Comparison of ENCODE assay signal across 9 cellular contexts in genomic region chr16:29745853-29746345, GRCh38. TPM values are rescaled to one million over a fixed set of nuclear protein-coding genes. Genes with fewer than 3 reads are reported as not detected.
DNase-seq lines count a peak whose midpoint lies in the region; ATAC-seq, FAIRE-seq and TF ChIP-seq lines count a peak whose summit lies in the region.
"Had no signal": no experiment of that assay in that cellular context is flagged by ENCODE, and none has a peak within 500 bp of the region (broad histone marks: within the 10 kb centered on the region; RNA-seq: fewer than 3 reads in every experiment).

A gene with protein sequence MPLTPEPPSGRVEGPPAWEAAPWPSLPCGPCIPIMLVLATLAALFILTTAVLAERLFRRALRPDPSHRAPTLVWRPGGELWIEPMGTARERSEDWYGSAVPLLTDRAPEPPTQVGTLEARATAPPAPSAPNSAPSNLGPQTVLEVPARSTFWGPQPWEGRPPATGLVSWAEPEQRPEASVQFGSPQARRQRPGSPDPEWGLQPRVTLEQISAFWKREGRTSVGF (minus strand): TSS chr16:29745990. CDS start chr16:29744951, 1,039 bp downstream.

- no peak for TF ChIP-seq POLR2A in HepG2 (IDR thresholded peaks at IDR 0.05; ENCODE audit: insufficient read depth in 1 of 2, low read depth in 2 of 2, low read length in 2 of 2)

- TF ChIP-seq EP300 in HepG2 (IDR thresholded peaks at IDR 0.05; ENCODE audit: low read depth in 2 of 2, low read length in 2 of 2) (no peak), HepG2 (CRISPR knock-in tag; IDR thresholded peaks at IDR 0.05; ENCODE audit: borderline replicate concordance) (no peak), SK-N-SH (IDR thresholded peaks at IDR 0.05; ENCODE audit: borderline replicate concordance in 1 of 2, low read depth in 1 of 2, low read length in 1 of 2) (no peak)

- DNase-seq in HepG2 (ENCODE audit: low spot score) (no peak), KG1 (lab: John Stamatoyannopoulos, UW) (peak; percentile 93), frontal cortex (ENCODE audit: low spot score in 2 of 2) (peak; percentile 37 to 44), NCI-H146 (lab: John Stamatoyannopoulos, UW) (no peak), SK-N-SH (no peak)
- DNase-seq in activated CD4-positive, alpha-beta T cell treated with anti-CD3 and anti-CD28 coated beads, Interleukin-2, amount 50 U/mL, for 48 hours = peak; percentile 86 to 90
- DNase-seq in stimulated activated CD4-positive, alpha-beta T cell treated with anti-CD3 and anti-CD28 coated beads, Interleukin-2, amount 100 ng/mL, for 24 hours = peak; percentile 83 to 84

- H3K36me3 ChIP-seq in liver (ENCODE audit: control insufficient read depth in 4 of 4, insufficient read depth in 3 of 4, low read depth in 1 of 4, low read length in 3 of 4) (no peaks in the 10 kb centered on the region), HepG2 (replicated peaks in 1 of 2; ENCODE audit: control insufficient read depth in 1 of 2, insufficient read depth in 2 of 2, low read length in 2 of 2) (no peaks in the 10 kb centered on the region), SK-N-SH (replicated peaks in 1 of 2; ENCODE audit: control insufficient read depth in 1 of 2, insufficient read depth in 2 of 2, low read length in 1 of 2) (no peaks in the 10 kb centered on the region)

- no peaks in the 10 kb centered on the region for H3K9me2 ChIP-seq in SK-N-SH

- TF ChIP-seq CTCF in liver (IDR thresholded peaks at IDR 0.05; ENCODE audit: low read depth, low read length, missing input control) = no peak
- TF ChIP-seq CTCF in HepG2 (CRISPR knock-in tag; IDR thresholded peaks at IDR 0.05) = no peak
- TF ChIP-seq CTCF in SK-N-SH (IDR thresholded peaks at IDR 0.05) = no peak

- H3K4me2 ChIP-seq in HepG2 (ENCODE audit: low read depth, low read length) (no peak within 1 kb of the TSS), SK-N-SH (no peak within 1 kb of the TSS)

- intact Hi-C loops in HepG2 (cut with micrococcal nuclease; ENCODE audit: unreplicated experiment) = no loop called here

- H2AFZ ChIP-seq in HepG2 (ENCODE audit: low read length) (no peak within 1 kb of the TSS), SK-N-SH (ENCODE audit: low read depth) (no peak within 1 kb of the TSS)

- no peak for ATAC-seq in HepG2

- H3K9ac ChIP-seq in liver (ENCODE audit: low read depth in 1 of 2, low read length in 2 of 2) (peak within 1 kb of the TSS in 1 of 2 donors; percentile 12), HepG2 (ENCODE audit: insufficient read depth, low read depth, low read length) (no peak within 1 kb of the TSS), SK-N-SH (no peak within 1 kb of the TSS)

- POLR2A ChIA-PET in HepG2 (lab: Yijun Ruan, JAX) = no interaction called here
- POLR2A ChIA-PET in SK-N-SH (lab: Yijun Ruan, JAX) = no interaction called here

- H3K4me3 ChIP-seq in liver (ENCODE audit: low read depth in 1 of 3, low read length in 3 of 3) = peak within 1 kb of the TSS in 1 of 3 donors; percentile 27
- no peak within 1 kb of the TSS for H3K4me3 ChIP-seq in HepG2 (replicated peaks in 1 of 3; ENCODE audit: insufficient read depth in 1 of 3, low read depth in 2 of 3, low read length in 3 of 3)
- H3K4me3 ChIP-seq in SK-N-SH (ENCODE audit: low read depth in 2 of 2, low read length in 1 of 2) = no peak within 1 kb of the TSS

- in situ Hi-C loops in HepG2 (cut with HindIII; ENCODE audit: extremely low pct_ligation_motif_present, low pct_unique_long_range_greater_than_20kb) = no loop called here

- no peaks in the 10 kb centered on the region for H3F3A ChIP-seq in SK-N-SH (replicated peaks; ENCODE audit: insufficient read depth)

- no TSS peak for BruUV-seq in HepG2 (replicated peaks; lab: Mats Ljungman, UMichigan)

- H3K9me3 ChIP-seq in liver (ENCODE audit: control insufficient read depth in 4 of 4, low read length in 3 of 4) = no peaks in the 10 kb centered on the region
- no peaks in the 10 kb centered on the region for H3K9me3 ChIP-seq in HepG2 (ENCODE audit: low read length)
- H3K9me3 ChIP-seq in SK-N-SH = no peaks in the 10 kb centered on the region

- H3K4me1 ChIP-seq in liver (ENCODE audit: control insufficient read depth in 4 of 4, insufficient read depth in 4 of 4, low read length in 3 of 4) (no peaks in the 10 kb centered on the region), HepG2 (ENCODE audit: insufficient read depth, low read length) (peaks cover 42% of the 10 kb centered on the region), SK-N-SH (ENCODE audit: control insufficient read depth in 1 of 2, insufficient read depth in 2 of 2, low read depth in 1 of 2, low read length in 1 of 2) (no peaks in the 10 kb centered on the region)

- no peaks in the 10 kb centered on the region for H3K79me2 ChIP-seq in HepG2 (ENCODE audit: insufficient read depth, low read length)
- no peaks in the 10 kb centered on the region for H3K79me2 ChIP-seq in SK-N-SH (ENCODE audit: insufficient read depth)

- CTCF ChIA-PET in HepG2 (lab: Yijun Ruan, JAX; ENCODE audit: low intra/inter-chr PET ratio, low total read pairs) (no interaction called here), SK-N-SH (lab: Yijun Ruan, JAX) (no interaction called here)

- FAIRE-seq in HepG2 (lab: Jason Lieb, UNC) (no peak), frontal cortex (lab: Jason Lieb, UNC) (no peak)
- FAIRE-seq: A204.1 had no signal

- peak within 1 kb of the TSS; percentile 28 to 44 for H3K27ac ChIP-seq in liver (ENCODE audit: low read depth in 1 of 2, low read length in 2 of 2)
- no peak within 1 kb of the TSS for H3K27ac ChIP-seq in HepG2 (ENCODE audit: extremely low read length, insufficient read depth, low read length)
- H3K27ac ChIP-seq in SK-N-SH (ENCODE audit: low read depth in 2 of 2, low read length in 1 of 2) = no peak within 1 kb of the TSS

- H3K27me3 ChIP-seq in liver (ENCODE audit: control insufficient read depth in 4 of 4, insufficient read depth in 4 of 4, low read length in 3 of 4) (no peaks in the 10 kb centered on the region), HepG2 (ENCODE audit: control insufficient read depth in 1 of 2, insufficient read depth in 2 of 2, low read length in 2 of 2) (peaks cover 0 to 11% of the 10 kb centered on the region in 2 experiments; a peak in 3 of 5 replicates), SK-N-SH (ENCODE audit: insufficient read depth) (no peaks in the 10 kb centered on the region)

- TF ChIP-seq RAD21 in liver (IDR thresholded peaks at IDR 0.05) (no peak), HepG2 (CRISPR knock-in tag; IDR thresholded peaks at IDR 0.05) (no peak), SK-N-SH (IDR thresholded peaks at IDR 0.05; ENCODE audit: low read length) (no peak)

- no peaks in the 10 kb centered on the region for H4K20me1 ChIP-seq in HepG2 (ENCODE audit: insufficient read depth, low read length)
- H4K20me1 ChIP-seq in SK-N-SH (ENCODE audit: insufficient read depth) = no peaks in the 10 kb centered on the region

- 83% methylated on average over 12 of the region's 12 CpGs for WGBS in liver
- 65% methylated on average over 8 of the region's 12 CpGs for WGBS in HepG2 (ENCODE audit: low lambda C conversion rate)
- WGBS in SK-N-SH (ENCODE audit: low lambda C conversion rate) = 82% methylated on average over 11 of the region's 12 CpGs

TF ChIP-seq in liver, 16 proteins besides CTCF, POLR2A, EP300 and RAD21:
- TF ChIP-seq NR2F2 (IDR thresholded peaks at IDR 0.05) = no peak
- peak; percentile 34 for TF ChIP-seq SP1 (IDR thresholded peaks at IDR 0.05)

TF ChIP-seq in HepG2, 621 proteins besides CTCF, POLR2A, EP300 and RAD21 (continues in another document):
- TF ChIP-seq MED1 (CRISPR knock-in tag; IDR thresholded peaks at IDR 0.05) (no peak), ZNF563 (CRISPR knock-in tag; IDR thresholded peaks at IDR 0.05) (no peak), TBL1XR1 (IDR thresholded peaks at IDR 0.05; ENCODE audit: borderline replicate concordance, low read length, partially characterized antibody) (no peak), ZNF274 (CRISPR knock-in tag; IDR thresholded peaks at IDR 0.05) (no peak), NCOR1 (IDR thresholded peaks at IDR 0.05; ENCODE audit: borderline replicate concordance, low read length) (no peak)

TF ChIP-seq in SK-N-SH, 30 proteins besides CTCF, POLR2A, EP300 and RAD21:
- TF ChIP-seq MXI1 (IDR thresholded peaks at IDR 0.05; ENCODE audit: low read depth, low read length) (no peak), TAF1 (IDR thresholded peaks at IDR 0.05; ENCODE audit: borderline replicate concordance, low read depth, low read length) (no peak), FOSL2 (IDR thresholded peaks at IDR 0.05; ENCODE audit: borderline replicate concordance, low read depth) (no peak), TEAD4 (IDR thresholded peaks at IDR 0.05; ENCODE audit: borderline replicate concordance, insufficient read depth) (no peak), GABPA (IDR thresholded peaks at IDR 0.05; ENCODE audit: low read depth) (no peak), NRF1 (IDR thresholded peaks at IDR 0.05; ENCODE audit: low read depth, low read length) (no peak), RCOR1 (IDR thresholded peaks at IDR 0.05; ENCODE audit: low read length) (no peak)

RNA-seq across cellular contexts. Expression of the gene that starts here (rescaled TPM):
- 1 to 10 TPM; 1.3 to 2.4 TPM for total RNA-seq in liver
- polyA plus RNA-seq in liver = under 1 TPM; 0.38 to 0.42 TPM
- not detected in 2 replicates for total RNA-seq in HepG2 (2016; rRNA removed; fragmentation: Illumina TruSeq; extraction: Trizol)
- not detected in 2 replicates for total RNA-seq in HepG2 (2016; cell fraction: cytosol; rRNA removed; fragmentation: Illumina TruSeq; extraction: Trizol; ENCODE audit: low read depth)
- total RNA-seq in HepG2 (2016; cell fraction: insoluble cytoplasmic fraction; rRNA removed; fragmentation: Illumina TruSeq; extraction: Trizol) = not detected in 2 replicates
- not detected in 2 replicates for total RNA-seq in HepG2 (2016; cell fraction: membrane; rRNA removed; fragmentation: Illumina TruSeq; extraction: Trizol)
- total RNA-seq in HepG2 (2016; cell fraction: nucleus; rRNA removed; fragmentation: Illumina TruSeq; extraction: Trizol) = not detected in 2 replicates
- polyA plus RNA-seq in HepG2 (2011; rRNA removed) = not detected in 2 replicates
- polyA plus RNA-seq in HepG2 (2011; cell fraction: cytosol; rRNA removed) = not detected in 2 replicates
- not detected in 2 replicates for polyA plus RNA-seq in HepG2 (2011; cell fraction: nucleus; rRNA removed)
- polyA plus RNA-seq in HepG2 (2012) = not detected in 2 replicates
- polyA plus RNA-seq in HepG2 (2016; cell fraction: cytosol; fragmentation: Illumina TruSeq; extraction: Trizol; ENCODE audit: low read depth) = not detected in 2 replicates
- not detected in 2 replicates for polyA plus RNA-seq in HepG2 (2016; cell fraction: insoluble cytoplasmic fraction; fragmentation: Illumina TruSeq; extraction: Trizol; ENCODE audit: low read depth)
- not detected in 2 replicates for polyA plus RNA-seq in HepG2 (2016; cell fraction: membrane; fragmentation: Illumina TruSeq; extraction: Trizol; ENCODE audit: low read depth)
- not detected in 2 replicates for polyA plus RNA-seq in HepG2 (2016; cell fraction: nucleus; fragmentation: Illumina TruSeq; extraction: Trizol; ENCODE audit: insufficient read depth, low read depth)
- not detected in 2 replicates for polyA minus RNA-seq in HepG2 (2011; rRNA and poly(A)+ RNA removed; ENCODE audit: low replicate concordance)
- not detected in 2 replicates for polyA minus RNA-seq in HepG2 (2011; cell fraction: cytosol; rRNA and poly(A)+ RNA removed)
- not detected in 2 replicates for polyA minus RNA-seq in HepG2 (2011; cell fraction: nucleus; rRNA and poly(A)+ RNA removed)
- 0.41 TPM for total RNA-seq in frontal cortex
- not detected in 2 replicates for polyA plus RNA-seq in SK-N-SH (2012; rRNA removed)
- polyA plus RNA-seq in SK-N-SH (2012; cell fraction: cytosol; rRNA removed) = not detected in 2 replicates
- polyA plus RNA-seq in SK-N-SH (2012; cell fraction: nucleus; rRNA removed) = not detected in 2 replicates

Comparison
In these comparisons a context has a peak if more than half of its experiments do, and no peak if none do; other contexts are left out.
1. H3K27ac ChIP-seq: peak in liver (2 of 2); none in HepG2 (single experiment) and SK-N-SH (0 of 2).
2. Peak in DNase-seq in frontal cortex; RNA of the gene not detected or under 1 TPM.
3. DNase-seq: peak in KG1 (single experiment), activated CD4-positive, alpha-beta T cell treated with anti-CD3 and anti-CD28 coated beads, Interleukin-2, amount 50 U/mL, for 48 hours (2 of 2) and stimulated activated CD4-positive, alpha-beta T cell treated with anti-CD3 and anti-CD28 coated beads, Interleukin-2, amount 100 ng/mL, for 24 hours (2 of 2); none in HepG2 (single experiment), NCI-H146 (single experiment) and SK-N-SH (single experiment).